17 cellular contexts compared by ENCODE assay signal in genomic region chr11:108340958-108341357, GRCh38.
DNase-seq lines count a peak whose midpoint lies in the region; ATAC-seq, FAIRE-seq and TF ChIP-seq lines count a peak whose summit lies in the region.
"Had no signal": no experiment of that assay in that cellular context is flagged by ENCODE, and none has a peak within 500 bp of the region (broad histone marks: within the 10 kb centered on the region; RNA-seq: fewer than 3 reads in every experiment).

No MANE protein-coding gene starts in this region.

- peak; percentile 46 to 63 for ATAC-seq in activated T-cell treated with anti-CD3 and anti-CD28 coated beads, Interleukin-2, amount 50 U/mL, for 4 hours
- peak; percentile 43; the same call in 1 of the 2 replicates for ATAC-seq in Panc1
- no peak for ATAC-seq in GM19452 (IDR thresholded peaks at IDR 0.05; ENCODE audit: unreplicated experiment)
- ATAC-seq in aorta (ENCODE audit: low FRiP score), result no peak
- ATAC-seq: lower lobe of right lung, psoas muscle had no signal

- intact Hi-C loops in Panc1 (cut with micrococcal nuclease; ENCODE audit: unreplicated experiment), result loop anchor here (10.0 kb wide), 1 partner anchor 304 kb away; no protein-coding TSS in a partner anchor
- intact Hi-C loops in aorta (cut with DNase I), result no loop called here

- H3K27ac ChIP-seq in Panc1 (ENCODE audit: low read length) (no peak overlapping the region), small intestine (ENCODE audit: low read depth in 1 of 2, low read length in 1 of 2) (no peak overlapping the region), aorta (ENCODE audit: low read depth in 1 of 2, low read length in 2 of 2) (no peak overlapping the region)
- H3K27ac ChIP-seq: lower lobe of right lung, psoas muscle, thoracic aorta, VCaP had no signal

- H3K27me3 ChIP-seq in Panc1 (ENCODE audit: control insufficient read depth, insufficient read depth, low read length) (no peaks in the 10 kb centered on the region), small intestine (ENCODE audit: control insufficient read depth in 2 of 2, insufficient read depth in 2 of 2, low read length in 2 of 2) (no peaks in the 10 kb centered on the region), aorta (ENCODE audit: control insufficient read depth in 1 of 2, insufficient read depth in 2 of 2, low read length in 1 of 2) (no peaks in the 10 kb centered on the region)

- WGBS in small intestine, 3 donors, result 94 to 99% (median 97%) methylated on average over 1 of the region's 1 CpG
- 96 to 100% methylated on average over 1 of the region's 1 CpG for WGBS in aorta, 2 donors

- no TSS peak for BruUV-seq in Panc1 (replicated peaks; lab: Mats Ljungman, UMichigan)

- no peak overlapping the region for H3K4me3 ChIP-seq in Panc1 (ENCODE audit: low read depth in 2 of 2, low read length in 2 of 2)
- no peak overlapping the region for H3K4me3 ChIP-seq in small intestine (ENCODE audit: low read depth in 1 of 2, low read length in 2 of 2)
- H3K4me3 ChIP-seq in aorta (ENCODE audit: low read length in 2 of 2), result no peak overlapping the region
- H3K4me3 ChIP-seq: lower lobe of right lung, psoas muscle, thoracic aorta had no signal

- no peak for DNase-seq in activated T-cell treated with anti-CD3 and anti-CD28 coated beads, Interleukin-2, amount 50 U/mL, for 4 hours
- no peak for DNase-seq in activated T-cell treated with anti-CD3 and anti-CD28 coated beads, Interleukin-2, amount 50 U/mL, for 24 hours
- DNase-seq in Panc1 (ENCODE audit: low read depth, low spot score) (peak; percentile 17), iPS DF 4.7 (ENCODE audit: extremely low read depth, low spot score) (peak; percentile 3), small intestine (peak; percentile 30), aorta (no peak)
- no peak for DNase-seq in stimulated activated CD4-positive, alpha-beta T cell treated with anti-CD3 and anti-CD28 coated beads, Interleukin-4, amount 100 ng/mL, for 1 hour
- DNase-seq: EL, lower lobe of right lung, NCI-H2171, psoas muscle, Right ventricle myocardium superior had no signal

- POLR2A ChIA-PET in Panc1 (lab: Charles Lee), result no interaction called here

- H3K4me1 ChIP-seq in Panc1 (ENCODE audit: control insufficient read depth, insufficient read depth, low read length) (no peaks in the 10 kb centered on the region), small intestine (ENCODE audit: control insufficient read depth in 2 of 2, insufficient read depth in 1 of 2, low read depth in 1 of 2, low read length in 1 of 2) (no peaks in the 10 kb centered on the region), aorta (ENCODE audit: control insufficient read depth in 1 of 2, insufficient read depth in 2 of 2, low read length in 2 of 2) (no peaks in the 10 kb centered on the region)
- H3K4me1 ChIP-seq: lower lobe of right lung, psoas muscle had no signal

- CTCF ChIA-PET in Panc1 (lab: Charles Lee), result no interaction called here

- TF ChIP-seq CTCF in Panc1 (IDR thresholded peaks at IDR 0.05), result no peak

- no peak overlapping the region for H3K27ac Mint-ChIP-seq in activated T-cell treated with anti-CD3 and anti-CD28 coated beads, Interleukin-2, amount 50 U/mL, for 24 hours
- H3K27ac Mint-ChIP-seq: activated T-helper 1 cell treated with anti-CD3 and anti-CD28 coated beads, Interleukin-12 subunit alpha, Interleukin-12 subunit beta, Interleukin-2, Interleukin-4 antibody, amounts not matched to agents 30 ng/mL and 10 ng/mL and 1 ng/mL, durations not matched to agents 14 hours and 24 hours and 36 hours had no signal

- no peak overlapping the region for H3K4me3 Mint-ChIP-seq in activated T-cell treated with anti-CD3 and anti-CD28 coated beads, Interleukin-2, amount 50 U/mL, for 4 hours
- no peak overlapping the region for H3K4me3 Mint-ChIP-seq in activated T-cell treated with anti-CD3 and anti-CD28 coated beads, Interleukin-2, amount 50 U/mL, for 24 hours
- H3K4me3 Mint-ChIP-seq: activated T-helper 1 cell treated with anti-CD3 and anti-CD28 coated beads, Interleukin-12 subunit alpha, Interleukin-12 subunit beta, Interleukin-2, Interleukin-4 antibody, amounts not matched to agents 30 ng/mL and 10 ng/mL and 1 ng/mL, durations not matched to agents 14 hours and 24 hours and 36 hours; IgD-negative memory B cell had no signal

- peaks cover 23% of the 10 kb centered on the region for H3K4me1 Mint-ChIP-seq in activated T-cell treated with anti-CD3 and anti-CD28 coated beads, Interleukin-2, amount 50 U/mL, for 4 hours (ENCODE audit: low read depth)
- H3K4me1 Mint-ChIP-seq in activated T-cell treated with anti-CD3 and anti-CD28 coated beads, Interleukin-2, amount 50 U/mL, for 24 hours (ENCODE audit: low read depth), result peaks cover 46% of the 10 kb centered on the region

- in situ Hi-C loops in Panc1 (cut with HindIII; ENCODE audit: low pct_unique_long_range_greater_than_20kb, low sequenced_read_pairs), result no loop called here

- no peaks in the 10 kb centered on the region for H3K9me3 Mint-ChIP-seq in activated T-cell treated with anti-CD3 and anti-CD28 coated beads, Interleukin-2, amount 50 U/mL, for 4 hours
- H3K9me3 Mint-ChIP-seq in activated T-cell treated with anti-CD3 and anti-CD28 coated beads, Interleukin-2, amount 50 U/mL, for 24 hours, result no peaks in the 10 kb centered on the region
- H3K9me3 Mint-ChIP-seq: activated T-helper 1 cell treated with anti-CD3 and anti-CD28 coated beads, Interleukin-12 subunit alpha, Interleukin-12 subunit beta, Interleukin-2, Interleukin-4 antibody, amounts not matched to agents 30 ng/mL and 10 ng/mL and 1 ng/mL, durations not matched to agents 14 hours and 24 hours and 36 hours; IgD-negative memory B cell had no signal

- no peaks in the 10 kb centered on the region for H3K27me3 Mint-ChIP-seq in activated T-cell treated with anti-CD3 and anti-CD28 coated beads, Interleukin-2, amount 50 U/mL, for 4 hours (ENCODE audit: low read depth)
- H3K27me3 Mint-ChIP-seq in activated T-cell treated with anti-CD3 and anti-CD28 coated beads, Interleukin-2, amount 50 U/mL, for 24 hours, result no peaks in the 10 kb centered on the region
- H3K27me3 Mint-ChIP-seq: IgD-negative memory B cell had no signal

- H3K9me3 ChIP-seq in Panc1 (ENCODE audit: control insufficient read depth, insufficient read depth, low read depth, low read length) (no peaks in the 10 kb centered on the region), small intestine (ENCODE audit: control insufficient read depth, low read depth) (no peaks in the 10 kb centered on the region), aorta (ENCODE audit: control insufficient read depth, low read length) (no peaks in the 10 kb centered on the region)
- H3K9me3 ChIP-seq: lower lobe of right lung, psoas muscle, thoracic aorta had no signal

- H3K36me3 Mint-ChIP-seq in activated T-cell treated with anti-CD3 and anti-CD28 coated beads, Interleukin-2, amount 50 U/mL, for 4 hours (ENCODE audit: insufficient read depth), result peaks cover 17% of the 10 kb centered on the region
- H3K36me3 Mint-ChIP-seq in activated T-cell treated with anti-CD3 and anti-CD28 coated beads, Interleukin-2, amount 50 U/mL, for 24 hours (ENCODE audit: low read depth), result peaks cover 41% of the 10 kb centered on the region

- no peak for FAIRE-seq in small intestine (lab: Jason Lieb, UNC)

- H3K36me3 ChIP-seq in Panc1 (ENCODE audit: control insufficient read depth, insufficient read depth, low read length) (peaks cover 13% of the 10 kb centered on the region), small intestine (ENCODE audit: control insufficient read depth in 2 of 2, insufficient read depth in 2 of 2, low read length in 2 of 2) (peaks cover 0 to 2% of the 10 kb centered on the region in 2 donors), aorta (ENCODE audit: control insufficient read depth in 1 of 2, insufficient read depth in 2 of 2, low read length in 1 of 2) (peaks cover 2% of the 10 kb centered on the region in 2 donors)

Comparison
In these comparisons a context has a peak if more than half of its experiments do, and no peak if none do; other contexts are left out.
1. ATAC-seq: peak in activated T-cell treated with anti-CD3 and anti-CD28 coated beads, Interleukin-2, amount 50 U/mL, for 4 hours (2 of 2) and Panc1 (single experiment); none in GM19452 (single experiment) and aorta (single experiment).
2. DNase-seq: peak in Panc1 (single experiment), iPS DF 4.7 (single experiment) and small intestine (single experiment); none in activated T-cell treated with anti-CD3 and anti-CD28 coated beads, Interleukin-2, amount 50 U/mL, for 4 hours (single experiment), activated T-cell treated with anti-CD3 and anti-CD28 coated beads, Interleukin-2, amount 50 U/mL, for 24 hours (single experiment), stimulated activated CD4-positive, alpha-beta T cell treated with anti-CD3 and anti-CD28 coated beads, Interleukin-4, amount 100 ng/mL, for 1 hour (single experiment) and aorta (0 of 2).